Comparison of ENCODE assay signal across 25 cellular contexts in genomic region chr9:133108794-133109641, GRCh38. TPM values are rescaled to one million over a fixed set of nuclear protein-coding genes. Genes with fewer than 3 reads are reported as not detected.
DNase-seq lines count a peak whose midpoint lies in the region; ATAC-seq, FAIRE-seq and TF ChIP-seq lines count a peak whose summit lies in the region.
"Had no signal": no experiment of that assay in that cellular context is flagged by ENCODE, and none has a peak within 500 bp of the region (broad histone marks: within the 10 kb centered on the region; RNA-seq: fewer than 3 reads in every experiment).

No MANE protein-coding gene starts in this region.

- H3K4me3 Mint-ChIP-seq in T-helper 17 cell = peak overlapping the region; percentile 56
- H3K4me3 Mint-ChIP-seq: activated CD4-positive, alpha-beta T cell treated with anti-CD3 and anti-CD28 coated beads, Interleukin-2, amount 10 ng/mL, durations not matched to agents 7 days and 5 days; activated naive CD8-positive, alpha-beta T cell treated with anti-CD3 and anti-CD28 coated beads, Interleukin-2, amount 50 U/mL, for 24 hours; brain; CD14-positive monocyte; stimulated activated naive CD8-positive, alpha-beta T cell treated with anti-CD3 and anti-CD28 coated beads, Interleukin-15, Interleukin-2, amounts not matched to agents 100 ng/mL and 50 ng/mL, for 24 hours had no signal

- no peak overlapping the region for H3K9ac ChIP-seq in kidney (ENCODE audit: low read length in 2 of 2)
- H3K9ac ChIP-seq: SK-N-SH had no signal

- H3K4me3 ChIP-seq in H7 (ENCODE audit: insufficient read depth, low read depth, low read length) (no peak overlapping the region), kidney (ENCODE audit: low read length in 2 of 2) (no peak overlapping the region), prostate gland (no peak overlapping the region)
- H3K4me3 ChIP-seq: colonic mucosa, esophagus squamous epithelium, lung, thyroid gland had no signal

- H3K4me1 ChIP-seq in kidney (ENCODE audit: control insufficient read depth in 1 of 2, insufficient read depth in 1 of 2, low read depth in 1 of 2, low read length in 2 of 2) (peaks cover 14 to 15% of the 10 kb centered on the region in 2 donors), prostate gland (replicated peaks) (peaks cover 9% of the 10 kb centered on the region)

- H3K27me3 ChIP-seq in H7 (ENCODE audit: control insufficient read depth, insufficient read depth, low read length) (no peaks in the 10 kb centered on the region), prostate gland (replicated peaks; ENCODE audit: insufficient read depth) (no peaks in the 10 kb centered on the region)
- H3K27me3 ChIP-seq: colonic mucosa, esophagus squamous epithelium, thyroid gland had no signal

- no peak for ATAC-seq in T-helper 17 cell
- ATAC-seq: activated naive CD8-positive, alpha-beta T cell treated with anti-CD3 and anti-CD28 coated beads, Interleukin-2, amount 50 U/mL, for 24 hours had no signal

- no peaks in the 10 kb centered on the region for H3K9me3 ChIP-seq in T-helper 17 cell (ENCODE audit: control insufficient read depth, low read length, poor library complexity, severe bottlenecking)
- H3K9me3 ChIP-seq in kidney (ENCODE audit: control insufficient read depth in 1 of 2, low read length in 2 of 2) = no peaks in the 10 kb centered on the region
- no peaks in the 10 kb centered on the region for H3K9me3 ChIP-seq in prostate gland
- H3K9me3 ChIP-seq: colonic mucosa, esophagus squamous epithelium, SK-N-SH, thyroid gland had no signal

- peaks cover 6% of the 10 kb centered on the region for H3K36me3 Mint-ChIP-seq in T-helper 17 cell (ENCODE audit: low read depth)

- intact Hi-C loops in kidney (cut with DNase I) = no loop called here
- intact Hi-C loops in posterior vena cava (cut with DNase I) = no loop called here
- intact Hi-C loops in prostate gland (cut with DNase I) = no loop called here

- H3K27ac ChIP-seq in kidney (ENCODE audit: low read depth in 2 of 2, low read length in 2 of 2) = no peak overlapping the region
- H3K27ac ChIP-seq in prostate gland = no peak overlapping the region
- H3K27ac ChIP-seq: colonic mucosa, esophagus squamous epithelium, thyroid gland had no signal

- H3K27me3 Mint-ChIP-seq in T-helper 17 cell = no peaks in the 10 kb centered on the region
- H3K27me3 Mint-ChIP-seq: activated CD4-positive, alpha-beta T cell treated with anti-CD3 and anti-CD28 coated beads, Interleukin-2, amount 10 ng/mL, durations not matched to agents 7 days and 5 days; activated naive CD8-positive, alpha-beta T cell treated with anti-CD3 and anti-CD28 coated beads, Interleukin-2, amount 50 U/mL, for 24 hours; brain; stimulated activated naive CD8-positive, alpha-beta T cell treated with anti-CD3 and anti-CD28 coated beads, Interleukin-15, Interleukin-2, amounts not matched to agents 100 ng/mL and 50 ng/mL, for 24 hours had no signal

- no peak for TF ChIP-seq POLR2A in prostate gland (IDR thresholded peaks at IDR 0.05)

- WGBS in prostate gland = 93% methylated on average over 19 of the region's 19 CpGs

- peaks cover 25% of the 10 kb centered on the region for H3K4me1 Mint-ChIP-seq in T-helper 17 cell

- DNase-seq in H7 (peak; percentile 83), T-helper 17 cell (no peak), kidney (peak; percentile 73), posterior vena cava (ENCODE audit: low spot score) (peak; percentile 76), prostate gland (ENCODE audit: low spot score) (no peak), NCI-H2227 treated with DMSO at 0.1 percent for 48 hours (lab: John Stamatoyannopoulos, UW) (no peak)
- no peak for DNase-seq in activated CD4-positive, CD25-positive, alpha-beta regulatory T cell (lab: John Stamatoyannopoulos, UW)
- DNase-seq: activated CD4-positive, alpha-beta T cell treated with anti-CD3 and anti-CD28 coated beads, Interleukin-2, amount 10 ng/mL, durations not matched to agents 7 days and 5 days; activated CD8-positive, alpha-beta memory T cell treated with anti-CD3 and anti-CD28 coated beads, Interleukin-2, amount 50 U/mL, for 48 hours; activated naive CD8-positive, alpha-beta T cell treated with anti-CD3 and anti-CD28 coated beads, Interleukin-2, amount 50 U/mL, for 24 hours; colonic mucosa; esophagus squamous epithelium; hypothalamus; NCI-H1092; NCI-H187 treated with DMSO at 0.1 percent for 48 hours; NCI-H69; SK-N-SH; stimulated activated CD4-positive, alpha-beta T cell treated with anti-CD3 and anti-CD28 coated beads, Interleukin-12 subunit alpha, Interleukin-12 subunit beta, amount 100 ng/mL, for 4 hours; stimulated activated CD4-positive, alpha-beta T cell treated with anti-CD3 and anti-CD28 coated beads, Interleukin-4, amount 100 ng/mL, for 4 hours; thyroid gland had no signal

- TF ChIP-seq CTCF in kidney (IDR thresholded peaks at IDR 0.05; ENCODE audit: borderline replicate concordance, extremely low read depth, insufficient read depth) (no peak), prostate gland (IDR thresholded peaks at IDR 0.05) (no peak)

- FAIRE-seq in kidney (lab: Jason Lieb, UNC) = no peak
- FAIRE-seq: frontal cortex had no signal

- peak overlapping the region; percentile 93 for H3K27ac Mint-ChIP-seq in T-helper 17 cell
- H3K27ac Mint-ChIP-seq: activated CD4-positive, alpha-beta T cell treated with anti-CD3 and anti-CD28 coated beads, Interleukin-2, amount 10 ng/mL, durations not matched to agents 7 days and 5 days; activated naive CD8-positive, alpha-beta T cell treated with anti-CD3 and anti-CD28 coated beads, Interleukin-2, amount 50 U/mL, for 24 hours; stimulated activated naive CD8-positive, alpha-beta T cell treated with anti-CD3 and anti-CD28 coated beads, Interleukin-15, Interleukin-2, amounts not matched to agents 100 ng/mL and 50 ng/mL, for 24 hours had no signal

- H3K36me3 ChIP-seq in H7 (replicated peaks; ENCODE audit: control insufficient read depth, insufficient read depth, low read length) (peaks cover 1% of the 10 kb centered on the region), kidney (ENCODE audit: control insufficient read depth in 1 of 2, insufficient read depth in 2 of 2, low read length in 2 of 2) (peaks cover 15 to 25% of the 10 kb centered on the region in 2 donors), prostate gland (peaks cover 17 to 29% of the 10 kb centered on the region in 2 donors)

RNA-seq across cellular contexts. Expression of gene RALGDS, which starts 12.0 kb away (rescaled TPM):
- 24.4 and 24.6 TPM in 2 replicates for total RNA-seq in H7 (2014; rRNA removed; shearing (Covaris generic))
- 100 to 1,000 TPM; 150 to 236 TPM for total RNA-seq in T-helper 17 cell
- total RNA-seq in kidney = 43.3 TPM
- polyA plus RNA-seq in kidney (ENCODE audit: insufficient read depth, low read depth, low replicate concordance) = 13.0 TPM
- 10 to 100 TPM; 27.6 to 28.3 TPM for total RNA-seq in posterior vena cava
- 10 to 100 TPM; 49.6 to 77.4 TPM for total RNA-seq in prostate gland

RNA-seq across cellular contexts. Expression of gene CEL, which starts 47.2 kb away (rescaled TPM):
- total RNA-seq in H7 (2014; rRNA removed; shearing (Covaris generic)) = 0.87 and 1.7 TPM in 2 replicates
- total RNA-seq in T-helper 17 cell (under 1 TPM in 1 of 2 donors, not detected in 1; 0.42 TPM), kidney (1.0 TPM), posterior vena cava (1 to 10 TPM in 1 of 2 donors, under 1 TPM in 1; 0.51 to 2.8 TPM), prostate gland (1 to 10 TPM; 1.7 to 2.8 TPM)
- 16.7 TPM for polyA plus RNA-seq in kidney (ENCODE audit: insufficient read depth, low read depth, low replicate concordance)
- polyA plus RNA-seq: CD14-positive monocyte had no signal

RNA-seq across cellular contexts. Expression of gene GBGT1, which starts 54.7 kb away (rescaled TPM):
- 6.8 and 7.5 TPM in 2 replicates for total RNA-seq in H7 (2014; rRNA removed; shearing (Covaris generic))
- total RNA-seq in T-helper 17 cell (1 to 10 TPM; 2.2 to 2.3 TPM), kidney (21.6 TPM), posterior vena cava (10 to 100 TPM; 14.2 to 19.9 TPM), prostate gland (10 to 100 TPM; 10.7 to 14.0 TPM)
- 7.9 TPM for polyA plus RNA-seq in kidney (ENCODE audit: insufficient read depth, low read depth, low replicate concordance)

Comparison
In these comparisons a context has a peak if more than half of its experiments do, and no peak if none do; other contexts are left out.
1. DNase-seq: peak in H7 (single experiment), kidney (single experiment) and posterior vena cava (single experiment); none in T-helper 17 cell (0 of 3), prostate gland (single experiment), activated CD4-positive, CD25-positive, alpha-beta regulatory T cell (0 of 4) and NCI-H2227 treated with DMSO at 0.1 percent for 48 hours (single experiment).